Comparison of ENCODE assay signal across 9 cellular contexts in genomic region chr4:186722856-186723206, GRCh38. TPM values are rescaled to one million over a fixed set of nuclear protein-coding genes. Genes with fewer than 3 reads are reported as not detected.
DNase-seq lines count a peak whose midpoint lies in the region; ATAC-seq, FAIRE-seq and TF ChIP-seq lines count a peak whose summit lies in the region.
"Had no signal": no experiment of that assay in that cellular context is flagged by ENCODE, and none has a peak within 500 bp of the region (broad histone marks: within the 10 kb centered on the region; RNA-seq: fewer than 3 reads in every experiment).

No MANE protein-coding gene starts in this region.

- no peaks in the 10 kb centered on the region for H3K9me3 ChIP-seq in astrocyte (ENCODE audit: insufficient read depth, low read depth, low read length)
- peaks cover 3 to 9% of the 10 kb centered on the region in 2 donors for H3K9me3 ChIP-seq in kidney (ENCODE audit: control insufficient read depth in 1 of 2, low read length in 2 of 2)

- H3K9ac ChIP-seq in astrocyte (ENCODE audit: low read length) (peak overlapping the region; percentile 99), kidney (ENCODE audit: low read length in 2 of 2) (peak overlapping the region; percentile 58 to 73)

- TF ChIP-seq CTCF in astrocyte (IDR thresholded peaks at IDR 0.05; ENCODE audit: insufficient read depth, low read depth, low read length): no peak
- no peak for TF ChIP-seq CTCF in kidney (IDR thresholded peaks at IDR 0.05; ENCODE audit: borderline replicate concordance, extremely low read depth, insufficient read depth)

- H3K36me3 ChIP-seq in astrocyte (ENCODE audit: insufficient read depth, low read length) (no peaks in the 10 kb centered on the region), kidney (ENCODE audit: control insufficient read depth in 1 of 2, insufficient read depth in 2 of 2, low read length in 2 of 2) (no peaks in the 10 kb centered on the region)

- FAIRE-seq in astrocyte (lab: Jason Lieb, UNC): no peak
- FAIRE-seq in kidney (lab: Jason Lieb, UNC): no peak

- no peaks in the 10 kb centered on the region for H3K27me3 ChIP-seq in astrocyte (ENCODE audit: insufficient read depth, low read length)

- H3K4me1 ChIP-seq in astrocyte (ENCODE audit: insufficient read depth, low read length) (peaks cover 11% of the 10 kb centered on the region), kidney (ENCODE audit: control insufficient read depth in 1 of 2, insufficient read depth in 1 of 2, low read depth in 1 of 2, low read length in 2 of 2) (no peaks in the 10 kb centered on the region)

- H3K4me1 Mint-ChIP-seq in activated CD4-positive, alpha-beta T cell treated with anti-CD3 and anti-CD28 coated beads for 36 hours: peaks cover 19% of the 10 kb centered on the region
- peaks cover 14% of the 10 kb centered on the region for H3K4me1 Mint-ChIP-seq in astrocyte (ENCODE audit: low read depth, unreplicated experiment)

- no peak for ATAC-seq in activated CD4-positive, alpha-beta T cell treated with anti-CD3 and anti-CD28 coated beads for 36 hours

- peaks cover 48% of the 10 kb centered on the region for H3K27me3 Mint-ChIP-seq in activated CD4-positive, alpha-beta T cell treated with anti-CD3 and anti-CD28 coated beads for 36 hours
- no peaks in the 10 kb centered on the region for H3K27me3 Mint-ChIP-seq in astrocyte (ENCODE audit: low read depth, unreplicated experiment)

- H2AFZ ChIP-seq in astrocyte (ENCODE audit: low read depth, low read length): peak overlapping the region; percentile 23

- no peak for DNase-seq in activated CD4-positive, alpha-beta T cell treated with anti-CD3 and anti-CD28 coated beads for 36 hours
- DNase-seq in activated CD4-positive, alpha-beta T cell treated with anti-CD3 and anti-CD28 coated beads for 48 hours: no peak
- no peak for DNase-seq in astrocyte (ENCODE audit: low read depth)
- no peak for DNase-seq in kidney
- DNase-seq in substantia nigra (lab: John Stamatoyannopoulos, UW): no peak
- DNase-seq in iPS-NIHi11 (ENCODE audit: low spot score): no peak
- DNase-seq in MV-4-11 (lab: John Stamatoyannopoulos, UW): no peak
- DNase-seq in NCI-H345 (lab: John Stamatoyannopoulos, UW): no peak
- DNase-seq: activated B cell treated with CpG ODN at 0.5 μM for 24 hours had no signal

- H3K4me2 ChIP-seq in astrocyte (ENCODE audit: low read length): peak overlapping the region; percentile 92

- H3K4me3 ChIP-seq in astrocyte (ENCODE audit: insufficient read depth, low read depth, low read length): peak overlapping the region; percentile 100
- H3K4me3 ChIP-seq in kidney (ENCODE audit: low read length in 2 of 2): peak overlapping the region; percentile 63 to 66

- intact Hi-C loops in activated CD4-positive, alpha-beta T cell treated with anti-CD3 and anti-CD28 coated beads for 36 hours (cut with DNase I, micrococcal nuclease): loop anchor here in 1 of 2 experiments (5.0 kb wide), 2 partner anchors 426 to 1706 kb away; partner anchors contain the start of gene HELT
- intact Hi-C loops in kidney (cut with DNase I): no loop called here

- POLR2A ChIA-PET in activated CD4-positive, alpha-beta T cell treated with anti-CD3 and anti-CD28 coated beads for 36 hours (lab: Charles Lee): no interaction called here

- no peaks in the 10 kb centered on the region for H3K36me3 Mint-ChIP-seq in activated CD4-positive, alpha-beta T cell treated with anti-CD3 and anti-CD28 coated beads for 36 hours (ENCODE audit: low read depth)
- H3K36me3 Mint-ChIP-seq in astrocyte (ENCODE audit: low read depth, unreplicated experiment): peaks cover 14% of the 10 kb centered on the region

- H3K27ac ChIP-seq in astrocyte (ENCODE audit: low read depth, low read length) (peak overlapping the region; percentile 97), kidney (ENCODE audit: low read depth in 2 of 2, low read length in 2 of 2) (no peak overlapping the region), substantia nigra (ENCODE audit: low read depth, low read length, poor library complexity, severe bottlenecking) (peak overlapping the region; percentile 30)

- peaks cover 85% of the 10 kb centered on the region for H3K79me2 ChIP-seq in astrocyte (ENCODE audit: insufficient read depth, low read length)

- CTCF ChIA-PET in activated CD4-positive, alpha-beta T cell treated with anti-CD3 and anti-CD28 coated beads for 36 hours (lab: Charles Lee): no interaction called here

- H3K4me3 Mint-ChIP-seq in activated CD4-positive, alpha-beta T cell treated with anti-CD3 and anti-CD28 coated beads for 36 hours: peak overlapping the region; percentile 49
- H3K4me3 Mint-ChIP-seq in astrocyte (ENCODE audit: unreplicated experiment): peak overlapping the region; percentile 95
- H3K4me3 Mint-ChIP-seq: activated B cell treated with CpG ODN at 0.5 μM for 24 hours had no signal

- H3K27ac Mint-ChIP-seq in activated CD4-positive, alpha-beta T cell treated with anti-CD3 and anti-CD28 coated beads for 36 hours: no peak overlapping the region
- peak overlapping the region; percentile 94 for H3K27ac Mint-ChIP-seq in astrocyte (ENCODE audit: unreplicated experiment)
- H3K27ac Mint-ChIP-seq: activated B cell treated with CpG ODN at 0.5 μM for 24 hours had no signal

- H4K20me1 ChIP-seq in astrocyte (ENCODE audit: insufficient read depth, low read length): peaks cover 63% of the 10 kb centered on the region

- H3K9me3 Mint-ChIP-seq in activated CD4-positive, alpha-beta T cell treated with anti-CD3 and anti-CD28 coated beads for 36 hours (ENCODE audit: low read depth): peaks cover 4% of the 10 kb centered on the region
- peaks cover 2% of the 10 kb centered on the region for H3K9me3 Mint-ChIP-seq in astrocyte (ENCODE audit: unreplicated experiment)

RNA-seq across cellular contexts. Expression of gene FAT1, which starts 0.8 kb away (rescaled TPM):
- under 1 TPM; 0.02 to 0.05 TPM for total RNA-seq in activated CD4-positive, alpha-beta T cell treated with anti-CD3 and anti-CD28 coated beads for 36 hours
- total RNA-seq in astrocyte (590 and 591 TPM in 2 replicates), kidney (254 TPM)
- 62.2 TPM for polyA plus RNA-seq in kidney (ENCODE audit: insufficient read depth, low read depth, low replicate concordance)
- total RNA-seq: activated B cell treated with CpG ODN at 0.5 μM for 24 hours had no signal

Comparison
In these comparisons a context has a peak if more than half of its experiments do, and no peak if none do; other contexts are left out.
1. H3K27ac ChIP-seq: peak in astrocyte (single experiment) and substantia nigra (single experiment); none in kidney (0 of 2).
2. RNA of gene FAT1, which starts 0.8 kb away (total RNA-seq): 590 to 591 TPM in astrocyte and 254 TPM in kidney (single experiment); 0.02 to 0.05 TPM in activated CD4-positive, alpha-beta T cell treated with anti-CD3 and anti-CD28 coated beads for 36 hours; every median in the first group is over 100 times any median in the second.